In genomic region chr4:55303818-55304217, GRCh38 we compare ENCODE assay signal across 11 cellular contexts. TPM values are rescaled to one million over a fixed set of nuclear protein-coding genes. Genes with fewer than 3 reads are reported as not detected.
DNase-seq lines count a peak whose midpoint lies in the region; ATAC-seq and TF ChIP-seq lines count a peak whose summit lies in the region.
"Had no signal": no experiment of that assay in that cellular context is flagged by ENCODE, and none has a peak within 500 bp of the region (broad histone marks: within the 10 kb centered on the region; RNA-seq: fewer than 3 reads in every experiment).

No MANE protein-coding gene starts in this region.

- DNase-seq in mammary epithelial cell (peak; percentile 74), iPS-NIHi11 (ENCODE audit: low spot score) (peak; percentile 10), type B pancreatic cell (ENCODE audit: extremely low spot score, unreplicated experiment) (no peak), foreskin melanocyte (no peak)
- DNase-seq in stimulated activated CD4-positive, alpha-beta T cell treated with anti-CD3 and anti-CD28 coated beads, Interleukin-1b, Interleukin-23, amount 100 ng/mL, for 48 hours, result no peak
- DNase-seq: activated naive CD4-positive, alpha-beta T cell treated with anti-CD3 and anti-CD28 coated beads for 36 hours; DMS79; effector CD8-positive, alpha-beta T cell had no signal

- peaks cover 6% of the 10 kb centered on the region for H3K27me3 Mint-ChIP-seq in type B pancreatic cell

- H3K4me2 ChIP-seq in mammary epithelial cell (ENCODE audit: insufficient read depth, low read depth, low read length), result peak overlapping the region; percentile 8

- no peak for TF ChIP-seq RAD21 in Ishikawa (IDR thresholded peaks at IDR 0.05; ENCODE audit: low read depth)

- CTCF ChIA-PET in mammary epithelial cell (lab: Charles Lee; ENCODE audit: low non-redundant PET), result no interaction called here

- peak overlapping the region; percentile 41 for H2AFZ ChIP-seq in mammary epithelial cell (ENCODE audit: low read depth, low read length)

- no peaks in the 10 kb centered on the region for H3K9me3 ChIP-seq in mammary epithelial cell (replicated peaks; ENCODE audit: insufficient read depth, low read length)
- H3K9me3 ChIP-seq: neutrophil had no signal

- TF ChIP-seq CTCF in mammary epithelial cell (conservative IDR thresholded peaks at IDR 0.05 in 1 of 2, IDR thresholded peaks at IDR 0.05 in 1 of 2; ENCODE audit: extremely low read depth in 1 of 2, insufficient read depth in 1 of 2, low read depth in 1 of 2, low read length in 2 of 2), result no peak
- TF ChIP-seq CTCF in type B pancreatic cell (conservative IDR thresholded peaks at IDR 0.05), result no peak

- BruUV-seq in mammary epithelial cell (replicated peaks; lab: Mats Ljungman, UMichigan), result no TSS peak

- no peaks in the 10 kb centered on the region for H3K36me3 ChIP-seq in mammary epithelial cell (ENCODE audit: insufficient read depth, low read length)
- H3K36me3 ChIP-seq: neutrophil had no signal

- dilution Hi-C loops in mammary epithelial cell (cut with HindIII; ENCODE audit: low sequenced_read_pairs), result loop anchor here (25.0 kb wide), 1 partner anchor 342 kb away; no protein-coding TSS in a partner anchor

- H3K9me3 Mint-ChIP-seq in type B pancreatic cell, result no peaks in the 10 kb centered on the region
- H3K9me3 Mint-ChIP-seq: activated naive CD4-positive, alpha-beta T cell treated with anti-CD3 and anti-CD28 coated beads for 36 hours had no signal

- H3K27me3 ChIP-seq in mammary epithelial cell (ENCODE audit: insufficient read depth, low read length), result no peaks in the 10 kb centered on the region
- H3K27me3 ChIP-seq: neutrophil had no signal

- H3K27ac ChIP-seq in mammary epithelial cell (ENCODE audit: insufficient read depth, low read depth, low read length), result peak overlapping the region; percentile 39
- H3K27ac ChIP-seq: neutrophil had no signal

- in situ Hi-C loops in mammary epithelial cell (cut with MboI; ENCODE audit: low sequenced_read_pairs in 2 of 2), result no loop called here

- H3K4me3 Mint-ChIP-seq in type B pancreatic cell, result no peak overlapping the region
- H3K4me3 Mint-ChIP-seq: activated naive CD4-positive, alpha-beta T cell treated with anti-CD3 and anti-CD28 coated beads for 36 hours had no signal

- H3K27ac Mint-ChIP-seq in type B pancreatic cell, result peak overlapping the region; percentile 92
- H3K27ac Mint-ChIP-seq: activated naive CD4-positive, alpha-beta T cell treated with anti-CD3 and anti-CD28 coated beads for 36 hours had no signal

- no peak overlapping the region for H3K9ac ChIP-seq in mammary epithelial cell (ENCODE audit: insufficient read depth, low read length)

- H3K4me1 ChIP-seq in mammary epithelial cell (ENCODE audit: insufficient read depth, low read length), result peaks cover 11% of the 10 kb centered on the region

- H4K20me1 ChIP-seq in mammary epithelial cell (ENCODE audit: insufficient read depth, low read length), result no peaks in the 10 kb centered on the region

- no peak overlapping the region for H3K4me3 ChIP-seq in mammary epithelial cell (replicated peaks in 1 of 3; ENCODE audit: insufficient read depth in 1 of 3, low read depth in 2 of 3, low read length in 3 of 3)

- intact Hi-C loops in mammary epithelial cell (cut with micrococcal nuclease), result no loop called here

- no peaks in the 10 kb centered on the region for H3K36me3 Mint-ChIP-seq in type B pancreatic cell

- ATAC-seq in HG03565 (IDR thresholded peaks at IDR 0.05; ENCODE audit: unreplicated experiment), result no peak

- 0% methylated on average over 3 of the region's 3 CpGs for WGBS in mammary epithelial cell (ENCODE audit: low coverage, missing lambda C conversion rate)

- no peaks in the 10 kb centered on the region for H3K4me1 Mint-ChIP-seq in type B pancreatic cell (ENCODE audit: unreplicated experiment)

- no peak; the same call in 1 of the 2 replicates for TF ChIP-seq EP300 in Ishikawa (IDR thresholded peaks at IDR 0.05; ENCODE audit: borderline replicate concordance)

- no peaks in the 10 kb centered on the region for H3K79me2 ChIP-seq in mammary epithelial cell (ENCODE audit: insufficient read depth, low read length)

TF ChIP-seq in Ishikawa, 13 proteins besides CTCF, POLR2A, EP300 and RAD21:
- TF ChIP-seq TCF12 (IDR thresholded peaks at IDR 0.05; ENCODE audit: low read depth) (peak; percentile 24; the same call in 1 of the 2 replicates), REST (IDR thresholded peaks at IDR 0.05; ENCODE audit: low read depth) (no peak), TEAD4 (IDR thresholded peaks at IDR 0.05) (0 out of 2 replicates have a peak, but pooled peaks have one; percentile 9)

RNA-seq across cellular contexts. Expression of gene SRD5A3, which starts 42.2 kb away (rescaled TPM):
- total RNA-seq in mammary epithelial cell (10 to 100 TPM; 12.1 to 12.5 TPM), type B pancreatic cell (ENCODE audit: low replicate concordance) (19.8 and 25.7 TPM in 2 replicates)
- polyA plus RNA-seq in mammary epithelial cell, result 8.3 TPM
- polyA minus RNA-seq in mammary epithelial cell, result 22.0 TPM

Comparison
In these comparisons a context has a peak if more than half of its experiments do, and no peak if none do; other contexts are left out.
1. DNase-seq: peak in mammary epithelial cell (single experiment) and iPS-NIHi11 (single experiment); none in type B pancreatic cell (single experiment), stimulated activated CD4-positive, alpha-beta T cell treated with anti-CD3 and anti-CD28 coated beads, Interleukin-1b, Interleukin-23, amount 100 ng/mL, for 48 hours (single experiment) and foreskin melanocyte (single experiment).